Comparison of ENCODE assay signal across 1 cellular context in genomic region chr3:193711964-193712598, GRCh38.
A peak's percentile ranks its signal among the peaks of the same experiment; 100 is the strongest.
TF ChIP-seq lines count a peak whose summit lies in the region.

No MANE protein-coding gene starts in this region.

TF ChIP-seq in HepG2, 621 proteins besides CTCF, POLR2A, EP300 and RAD21 (continued from another document and continues in another):
- TF ChIP-seq, protein P1, sequence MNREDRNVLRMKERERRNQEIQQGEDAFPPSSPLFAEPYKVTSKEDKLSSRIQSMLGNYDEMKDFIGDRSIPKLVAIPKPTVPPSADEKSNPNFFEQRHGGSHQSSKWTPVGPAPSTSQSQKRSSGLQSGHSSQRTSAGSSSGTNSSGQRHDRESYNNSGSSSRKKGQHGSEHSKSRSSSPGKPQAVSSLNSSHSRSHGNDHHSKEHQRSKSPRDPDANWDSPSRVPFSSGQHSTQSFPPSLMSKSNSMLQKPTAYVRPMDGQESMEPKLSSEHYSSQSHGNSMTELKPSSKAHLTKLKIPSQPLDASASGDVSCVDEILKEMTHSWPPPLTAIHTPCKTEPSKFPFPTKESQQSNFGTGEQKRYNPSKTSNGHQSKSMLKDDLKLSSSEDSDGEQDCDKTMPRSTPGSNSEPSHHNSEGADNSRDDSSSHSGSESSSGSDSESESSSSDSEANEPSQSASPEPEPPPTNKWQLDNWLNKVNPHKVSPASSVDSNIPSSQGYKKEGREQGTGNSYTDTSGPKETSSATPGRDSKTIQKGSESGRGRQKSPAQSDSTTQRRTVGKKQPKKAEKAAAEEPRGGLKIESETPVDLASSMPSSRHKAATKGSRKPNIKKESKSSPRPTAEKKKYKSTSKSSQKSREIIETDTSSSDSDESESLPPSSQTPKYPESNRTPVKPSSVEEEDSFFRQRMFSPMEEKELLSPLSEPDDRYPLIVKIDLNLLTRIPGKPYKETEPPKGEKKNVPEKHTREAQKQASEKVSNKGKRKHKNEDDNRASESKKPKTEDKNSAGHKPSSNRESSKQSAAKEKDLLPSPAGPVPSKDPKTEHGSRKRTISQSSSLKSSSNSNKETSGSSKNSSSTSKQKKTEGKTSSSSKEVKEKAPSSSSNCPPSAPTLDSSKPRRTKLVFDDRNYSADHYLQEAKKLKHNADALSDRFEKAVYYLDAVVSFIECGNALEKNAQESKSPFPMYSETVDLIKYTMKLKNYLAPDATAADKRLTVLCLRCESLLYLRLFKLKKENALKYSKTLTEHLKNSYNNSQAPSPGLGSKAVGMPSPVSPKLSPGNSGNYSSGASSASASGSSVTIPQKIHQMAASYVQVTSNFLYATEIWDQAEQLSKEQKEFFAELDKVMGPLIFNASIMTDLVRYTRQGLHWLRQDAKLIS (CRISPR knock-in tag; IDR thresholded peaks at IDR 0.05): 0 out of 2 replicates have a peak, but pooled peaks have one; percentile 3
- TF ChIP-seq, protein P2, sequence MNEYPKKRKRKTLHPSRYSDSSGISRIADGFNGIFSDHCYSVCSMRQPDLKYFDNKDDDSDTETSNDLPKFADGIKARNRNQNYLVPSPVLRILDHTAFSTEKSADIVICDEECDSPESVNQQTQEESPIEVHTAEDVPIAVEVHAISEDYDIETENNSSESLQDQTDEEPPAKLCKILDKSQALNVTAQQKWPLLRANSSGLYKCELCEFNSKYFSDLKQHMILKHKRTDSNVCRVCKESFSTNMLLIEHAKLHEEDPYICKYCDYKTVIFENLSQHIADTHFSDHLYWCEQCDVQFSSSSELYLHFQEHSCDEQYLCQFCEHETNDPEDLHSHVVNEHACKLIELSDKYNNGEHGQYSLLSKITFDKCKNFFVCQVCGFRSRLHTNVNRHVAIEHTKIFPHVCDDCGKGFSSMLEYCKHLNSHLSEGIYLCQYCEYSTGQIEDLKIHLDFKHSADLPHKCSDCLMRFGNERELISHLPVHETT (CRISPR knock-in tag; conservative IDR thresholded peaks at IDR 0.05): 0 out of 2 replicates have a peak, but pooled peaks have one; percentile 63
- no peak for TF ChIP-seq RBM39 (IDR thresholded peaks at IDR 0.05; ENCODE audit: low read depth, low read length, poor library complexity, severe bottlenecking)
- TF ChIP-seq ZNF850 (CRISPR knock-in tag; conservative IDR thresholded peaks at IDR 0.05): no peak
- no peak; the same call in 1 of the 2 replicates for TF ChIP-seq ZNF451 (CRISPR knock-in tag; IDR thresholded peaks at IDR 0.05)
- TF ChIP-seq, protein P3, sequence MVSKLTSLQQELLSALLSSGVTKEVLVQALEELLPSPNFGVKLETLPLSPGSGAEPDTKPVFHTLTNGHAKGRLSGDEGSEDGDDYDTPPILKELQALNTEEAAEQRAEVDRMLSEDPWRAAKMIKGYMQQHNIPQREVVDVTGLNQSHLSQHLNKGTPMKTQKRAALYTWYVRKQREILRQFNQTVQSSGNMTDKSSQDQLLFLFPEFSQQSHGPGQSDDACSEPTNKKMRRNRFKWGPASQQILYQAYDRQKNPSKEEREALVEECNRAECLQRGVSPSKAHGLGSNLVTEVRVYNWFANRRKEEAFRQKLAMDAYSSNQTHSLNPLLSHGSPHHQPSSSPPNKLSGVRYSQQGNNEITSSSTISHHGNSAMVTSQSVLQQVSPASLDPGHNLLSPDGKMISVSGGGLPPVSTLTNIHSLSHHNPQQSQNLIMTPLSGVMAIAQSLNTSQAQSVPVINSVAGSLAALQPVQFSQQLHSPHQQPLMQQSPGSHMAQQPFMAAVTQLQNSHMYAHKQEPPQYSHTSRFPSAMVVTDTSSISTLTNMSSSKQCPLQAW (CRISPR knock-in tag; IDR thresholded peaks at IDR 0.05): peak; percentile 96
- TF ChIP-seq CCAR2 (optimal IDR thresholded peaks at IDR 0.05; ENCODE audit: low read depth, low read length): no peak
- no peak for TF ChIP-seq CREB3 (CRISPR knock-in tag; IDR thresholded peaks at IDR 0.05)
- no peak for TF ChIP-seq RARG (CRISPR knock-in tag; IDR thresholded peaks at IDR 0.05; ENCODE audit: low read depth)
- TF ChIP-seq CHD4 (IDR thresholded peaks at IDR 0.05; ENCODE audit: borderline replicate concordance, low read length): peak; percentile 71; the same call in 1 of the 2 replicates
- no peak for TF ChIP-seq PLRG1 (conservative IDR thresholded peaks at IDR 0.05)
- peak; percentile 83; the same call in 1 of the 2 replicates for TF ChIP-seq ZNF160 (CRISPR knock-in tag; IDR thresholded peaks at IDR 0.05)
- TF ChIP-seq, protein P4, sequence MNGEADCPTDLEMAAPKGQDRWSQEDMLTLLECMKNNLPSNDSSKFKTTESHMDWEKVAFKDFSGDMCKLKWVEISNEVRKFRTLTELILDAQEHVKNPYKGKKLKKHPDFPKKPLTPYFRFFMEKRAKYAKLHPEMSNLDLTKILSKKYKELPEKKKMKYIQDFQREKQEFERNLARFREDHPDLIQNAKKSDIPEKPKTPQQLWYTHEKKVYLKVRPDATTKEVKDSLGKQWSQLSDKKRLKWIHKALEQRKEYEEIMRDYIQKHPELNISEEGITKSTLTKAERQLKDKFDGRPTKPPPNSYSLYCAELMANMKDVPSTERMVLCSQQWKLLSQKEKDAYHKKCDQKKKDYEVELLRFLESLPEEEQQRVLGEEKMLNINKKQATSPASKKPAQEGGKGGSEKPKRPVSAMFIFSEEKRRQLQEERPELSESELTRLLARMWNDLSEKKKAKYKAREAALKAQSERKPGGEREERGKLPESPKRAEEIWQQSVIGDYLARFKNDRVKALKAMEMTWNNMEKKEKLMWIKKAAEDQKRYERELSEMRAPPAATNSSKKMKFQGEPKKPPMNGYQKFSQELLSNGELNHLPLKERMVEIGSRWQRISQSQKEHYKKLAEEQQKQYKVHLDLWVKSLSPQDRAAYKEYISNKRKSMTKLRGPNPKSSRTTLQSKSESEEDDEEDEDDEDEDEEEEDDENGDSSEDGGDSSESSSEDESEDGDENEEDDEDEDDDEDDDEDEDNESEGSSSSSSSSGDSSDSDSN (CRISPR knock-in tag; IDR thresholded peaks at IDR 0.05): peak; percentile 59; the same call in 1 of the 2 replicates
- peak; percentile 96 for TF ChIP-seq THAP7 (CRISPR knock-in tag; IDR thresholded peaks at IDR 0.05)
- peak; percentile 100 for TF ChIP-seq SOX5 (CRISPR knock-in tag; IDR thresholded peaks at IDR 0.05; ENCODE audit: borderline replicate concordance)
- TF ChIP-seq ATF7-NPFF (CRISPR knock-in tag; IDR thresholded peaks at IDR 0.05; ENCODE audit: low read depth): peak; percentile 70
- TF ChIP-seq PHB2 (IDR thresholded peaks at IDR 0.05; ENCODE audit: partially characterized antibody): no peak
- TF ChIP-seq, protein P5, sequence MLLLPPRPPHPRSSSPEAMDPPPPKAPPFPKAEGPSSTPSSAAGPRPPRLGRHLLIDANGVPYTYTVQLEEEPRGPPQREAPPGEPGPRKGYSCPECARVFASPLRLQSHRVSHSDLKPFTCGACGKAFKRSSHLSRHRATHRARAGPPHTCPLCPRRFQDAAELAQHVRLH (CRISPR knock-in tag; IDR thresholded peaks at IDR 0.05; ENCODE audit: borderline replicate concordance, low read depth): peak; percentile 83; the same call in 1 of the 2 replicates
- peak; percentile 93 for TF ChIP-seq SKI (IDR thresholded peaks at IDR 0.05; ENCODE audit: partially characterized antibody)
- TF ChIP-seq ZNF367 (CRISPR knock-in tag; IDR thresholded peaks at IDR 0.05; ENCODE audit: borderline replicate concordance): no peak
- no peak for TF ChIP-seq GPN1 (CRISPR knock-in tag; IDR thresholded peaks at IDR 0.05; ENCODE audit: borderline replicate concordance)
- peak; percentile 82 for TF ChIP-seq NR2C2 (CRISPR knock-in tag; IDR thresholded peaks at IDR 0.05; ENCODE audit: borderline replicate concordance)
- TF ChIP-seq CC2D1A (CRISPR knock-in tag; IDR thresholded peaks at IDR 0.05): peak; percentile 62; the same call in 1 of the 2 replicates
- peak; percentile 75 for TF ChIP-seq SSRP1 (CRISPR knock-in tag; IDR thresholded peaks at IDR 0.05)
- no peak for TF ChIP-seq GTF2F1 (IDR thresholded peaks at IDR 0.05; ENCODE audit: low read length)
- no peak for TF ChIP-seq ZNF383 (CRISPR knock-in tag; IDR thresholded peaks at IDR 0.05; ENCODE audit: borderline replicate concordance)
- TF ChIP-seq, protein P6, sequence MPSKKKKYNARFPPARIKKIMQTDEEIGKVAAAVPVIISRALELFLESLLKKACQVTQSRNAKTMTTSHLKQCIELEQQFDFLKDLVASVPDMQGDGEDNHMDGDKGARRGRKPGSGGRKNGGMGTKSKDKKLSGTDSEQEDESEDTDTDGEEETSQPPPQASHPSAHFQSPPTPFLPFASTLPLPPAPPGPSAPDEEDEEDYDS (CRISPR knock-in tag; IDR thresholded peaks at IDR 0.05): peak; percentile 73
- TF ChIP-seq, protein P7, sequence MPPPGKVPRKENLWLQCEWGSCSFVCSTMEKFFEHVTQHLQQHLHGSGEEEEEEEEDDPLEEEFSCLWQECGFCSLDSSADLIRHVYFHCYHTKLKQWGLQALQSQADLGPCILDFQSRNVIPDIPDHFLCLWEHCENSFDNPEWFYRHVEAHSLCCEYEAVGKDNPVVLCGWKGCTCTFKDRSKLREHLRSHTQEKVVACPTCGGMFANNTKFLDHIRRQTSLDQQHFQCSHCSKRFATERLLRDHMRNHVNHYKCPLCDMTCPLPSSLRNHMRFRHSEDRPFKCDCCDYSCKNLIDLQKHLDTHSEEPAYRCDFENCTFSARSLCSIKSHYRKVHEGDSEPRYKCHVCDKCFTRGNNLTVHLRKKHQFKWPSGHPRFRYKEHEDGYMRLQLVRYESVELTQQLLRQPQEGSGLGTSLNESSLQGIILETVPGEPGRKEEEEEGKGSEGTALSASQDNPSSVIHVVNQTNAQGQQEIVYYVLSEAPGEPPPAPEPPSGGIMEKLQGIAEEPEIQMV (CRISPR knock-in tag; IDR thresholded peaks at IDR 0.05; ENCODE audit: low read depth): no peak
- no peak for TF ChIP-seq SRSF1 (optimal IDR thresholded peaks at IDR 0.05; ENCODE audit: low read depth, low read length)
- peak; percentile 62; the same call in 1 of the 2 replicates for TF ChIP-seq KLF12 (CRISPR knock-in tag; IDR thresholded peaks at IDR 0.05; ENCODE audit: borderline replicate concordance)
- peak; percentile 93 for TF ChIP-seq ZNF556 (CRISPR knock-in tag; IDR thresholded peaks at IDR 0.05; ENCODE audit: borderline replicate concordance)
- TF ChIP-seq ZNF773 (CRISPR knock-in tag; IDR thresholded peaks at IDR 0.05; ENCODE audit: borderline replicate concordance): no peak
- TF ChIP-seq NPAS2 (CRISPR knock-in tag; IDR thresholded peaks at IDR 0.05; ENCODE audit: borderline replicate concordance): no peak
- TF ChIP-seq ZNF205 (CRISPR knock-in tag; IDR thresholded peaks at IDR 0.05): peak; percentile 95; the same call in 1 of the 2 replicates
- TF ChIP-seq E2F5 (CRISPR knock-in tag; conservative IDR thresholded peaks at IDR 0.05): no peak
- no peak for TF ChIP-seq ZNF713 (CRISPR knock-in tag; IDR thresholded peaks at IDR 0.05)
- peak; percentile 93 for TF ChIP-seq GATA4 (IDR thresholded peaks at IDR 0.05; ENCODE audit: borderline replicate concordance, low read depth)
- peak; percentile 73 for TF ChIP-seq HOXA5 (CRISPR knock-in tag; IDR thresholded peaks at IDR 0.05)
- TF ChIP-seq ZBTB3 (CRISPR knock-in tag; IDR thresholded peaks at IDR 0.05; ENCODE audit: borderline replicate concordance, low read depth): peak; percentile 42
- peak; percentile 49 for TF ChIP-seq NFYC (CRISPR knock-in tag; IDR thresholded peaks at IDR 0.05)
- TF ChIP-seq ZNF326 (CRISPR knock-in tag; IDR thresholded peaks at IDR 0.05; ENCODE audit: borderline replicate concordance): no peak
- peak; percentile 84 for TF ChIP-seq ZNF44 (CRISPR knock-in tag; IDR thresholded peaks at IDR 0.05)
- TF ChIP-seq CBX1 (IDR thresholded peaks at IDR 0.05; ENCODE audit: low read depth): no peak
- TF ChIP-seq HNRNPL (IDR thresholded peaks at IDR 0.05; ENCODE audit: low read depth, low read length): peak; percentile 68; the same call in 1 of the 2 replicates
- TF ChIP-seq, protein P8, sequence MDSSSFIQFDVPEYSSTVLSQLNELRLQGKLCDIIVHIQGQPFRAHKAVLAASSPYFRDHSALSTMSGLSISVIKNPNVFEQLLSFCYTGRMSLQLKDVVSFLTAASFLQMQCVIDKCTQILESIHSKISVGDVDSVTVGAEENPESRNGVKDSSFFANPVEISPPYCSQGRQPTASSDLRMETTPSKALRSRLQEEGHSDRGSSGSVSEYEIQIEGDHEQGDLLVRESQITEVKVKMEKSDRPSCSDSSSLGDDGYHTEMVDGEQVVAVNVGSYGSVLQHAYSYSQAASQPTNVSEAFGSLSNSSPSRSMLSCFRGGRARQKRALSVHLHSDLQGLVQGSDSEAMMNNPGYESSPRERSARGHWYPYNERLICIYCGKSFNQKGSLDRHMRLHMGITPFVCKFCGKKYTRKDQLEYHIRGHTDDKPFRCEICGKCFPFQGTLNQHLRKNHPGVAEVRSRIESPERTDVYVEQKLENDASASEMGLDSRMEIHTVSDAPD (CRISPR knock-in tag; IDR thresholded peaks at IDR 0.05): peak; percentile 100
- TF ChIP-seq ZNF446 (CRISPR knock-in tag; IDR thresholded peaks at IDR 0.05): no peak
- TF ChIP-seq, protein P9, sequence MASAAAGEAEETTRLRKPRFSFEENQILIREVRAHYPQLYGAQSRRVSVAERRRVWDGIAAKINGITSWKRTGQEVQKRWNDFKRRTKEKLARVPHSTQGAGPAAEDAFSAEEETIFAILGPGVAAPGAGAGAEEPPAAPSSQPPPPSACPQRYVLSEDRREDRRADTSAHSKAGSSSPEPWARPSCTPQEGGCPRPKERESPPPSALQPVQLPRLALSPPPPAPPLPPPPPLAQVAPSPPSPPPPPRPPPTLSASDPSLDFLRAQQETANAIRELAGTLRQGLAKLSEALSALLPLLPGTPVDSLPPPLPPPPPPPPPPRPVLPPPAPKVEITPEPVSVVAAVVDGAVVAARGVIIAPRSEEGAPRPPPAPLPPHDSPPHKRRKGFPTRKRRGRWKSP (CRISPR knock-in tag; IDR thresholded peaks at IDR 0.05): peak; percentile 87
- TF ChIP-seq SP140L (CRISPR knock-in tag; IDR thresholded peaks at IDR 0.05; ENCODE audit: borderline replicate concordance): no peak
- TF ChIP-seq, protein P10, sequence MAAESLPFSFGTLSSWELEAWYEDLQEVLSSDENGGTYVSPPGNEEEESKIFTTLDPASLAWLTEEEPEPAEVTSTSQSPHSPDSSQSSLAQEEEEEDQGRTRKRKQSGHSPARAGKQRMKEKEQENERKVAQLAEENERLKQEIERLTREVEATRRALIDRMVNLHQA (CRISPR knock-in tag; IDR thresholded peaks at IDR 0.05): no peak
- TF ChIP-seq ZSCAN9 (CRISPR knock-in tag; IDR thresholded peaks at IDR 0.05; ENCODE audit: borderline replicate concordance): peak; percentile 91; the same call in 1 of the 2 replicates
